In genomic region chr6:104859225-104860146, GRCh38 we compare ENCODE assay signal across 8 cellular contexts. TPM values are rescaled to one million over a fixed set of nuclear protein-coding genes. Genes with fewer than 3 reads are reported as not detected.
DNase-seq lines count a peak whose midpoint lies in the region; ATAC-seq and TF ChIP-seq lines count a peak whose summit lies in the region.

HACE1 (minus strand) TSS chr6:104859919; CDS start chr6:104859642, 277 bp downstream.

- H3K4me3 ChIP-seq in BE2C (ENCODE audit: low read depth, low read length) (peak within 1 kb of the TSS; percentile 91), colonic mucosa (peak within 1 kb of the TSS; percentile 90)

- H3K27me3 Mint-ChIP-seq in activated CD4-positive, alpha-beta T cell treated with anti-CD3 and anti-CD28 coated beads for 36 hours: peaks cover 3% of the 10 kb centered on the region

- peaks cover 3% of the 10 kb centered on the region; the same call in 1 of the 2 replicates for H3K36me3 ChIP-seq in BE2C
- no peaks in the 10 kb centered on the region for H3K36me3 ChIP-seq in colonic mucosa

- no peaks in the 10 kb centered on the region for H3K9me3 Mint-ChIP-seq in activated CD4-positive, alpha-beta T cell treated with anti-CD3 and anti-CD28 coated beads for 36 hours (ENCODE audit: low read depth)

- H3K9ac ChIP-seq in colonic mucosa (ENCODE audit: low read depth in 2 of 2, low read length in 2 of 2): peak within 1 kb of the TSS; percentile 55 to 83

- no peaks in the 10 kb centered on the region for H3K36me3 Mint-ChIP-seq in activated CD4-positive, alpha-beta T cell treated with anti-CD3 and anti-CD28 coated beads for 36 hours (ENCODE audit: low read depth)

- no peaks in the 10 kb centered on the region for H3K27me3 ChIP-seq in BE2C
- H3K27me3 ChIP-seq in colonic mucosa: no peaks in the 10 kb centered on the region

- H3K27ac ChIP-seq in colonic mucosa: peak within 1 kb of the TSS; percentile 43

- intact Hi-C loops in activated CD4-positive, alpha-beta T cell treated with anti-CD3 and anti-CD28 coated beads for 36 hours (cut with DNase I, micrococcal nuclease): loop anchor here (1.0 to 2.0 kb wide), 5 partner anchors 69 to 1466 kb away; partner anchors contain the start of genes ATG5 (in 1 of the 2) and PREP (in 1 of the 2)
- intact Hi-C loops in colonic mucosa (cut with DNase I): no loop called here

- peak within 1 kb of the TSS; percentile 90 for H3K27ac Mint-ChIP-seq in activated CD4-positive, alpha-beta T cell treated with anti-CD3 and anti-CD28 coated beads for 36 hours

- DNase-seq in BE2C: peak; percentile 95
- DNase-seq in NCI-H460 (ENCODE audit: extremely low read depth, low read depth): peak; percentile 68
- DNase-seq in activated CD4-positive, alpha-beta T cell treated with anti-CD3 and anti-CD28 coated beads for 36 hours: peak; percentile 94
- DNase-seq in colonic mucosa: peak; percentile 91
- DNase-seq in left kidney (ENCODE audit: low read depth, low spot score): peak; percentile 97
- peak; percentile 88 to 91 for DNase-seq in stimulated activated CD4-positive, alpha-beta T cell treated with anti-CD3 and anti-CD28 coated beads, Interleukin-2, amount 100 ng/mL, for 24 hours

- CTCF ChIA-PET in activated CD4-positive, alpha-beta T cell treated with anti-CD3 and anti-CD28 coated beads for 36 hours (lab: Charles Lee): interaction anchor here (0.6 to 3.3 kb wide), 5 partner anchors 11 to 480 kb away, joined by 3 to 13 read pairs (median 3); no protein-coding TSS in a partner anchor

- TF ChIP-seq POLR2A in GM19099 (IDR thresholded peaks at IDR 0.05; ENCODE audit: extremely low read depth, insufficient read length, low read depth): peak; percentile 48

- H3K9me3 ChIP-seq in BE2C (no peaks in the 10 kb centered on the region), colonic mucosa (no peaks in the 10 kb centered on the region)

- peak; percentile 99 for ATAC-seq in HG03432 (IDR thresholded peaks at IDR 0.05; ENCODE audit: unreplicated experiment)
- ATAC-seq in activated CD4-positive, alpha-beta T cell treated with anti-CD3 and anti-CD28 coated beads for 36 hours: peak; percentile 99

- POLR2A ChIA-PET in activated CD4-positive, alpha-beta T cell treated with anti-CD3 and anti-CD28 coated beads for 36 hours (lab: Charles Lee): no interaction called here

- no peak for TF ChIP-seq CTCF in BE2C (IDR thresholded peaks at IDR 0.05; ENCODE audit: low read depth, low read length)
- no peak for TF ChIP-seq CTCF in colonic mucosa (IDR thresholded peaks at IDR 0.05)

- H3K4me1 Mint-ChIP-seq in activated CD4-positive, alpha-beta T cell treated with anti-CD3 and anti-CD28 coated beads for 36 hours: peaks cover 19% of the 10 kb centered on the region

- peak within 1 kb of the TSS; percentile 90 for H3K4me3 Mint-ChIP-seq in activated CD4-positive, alpha-beta T cell treated with anti-CD3 and anti-CD28 coated beads for 36 hours

- H3K4me1 ChIP-seq in BE2C (peaks cover 3% of the 10 kb centered on the region; the same call in 1 of the 2 replicates), colonic mucosa (peaks cover 4% of the 10 kb centered on the region)

RNA-seq across cellular contexts. Expression of gene HACE1, which starts in this region (rescaled TPM):
- polyA plus RNA-seq in BE2C (2012; ENCODE audit: insufficient read depth, insufficient read length, low read depth): 8.4 TPM
- total RNA-seq in NCI-H460 (2014; rRNA removed; shearing (Covaris generic)): 6.0 and 7.1 TPM in 2 replicates
- 12.7 TPM in 2 replicates for polyA plus RNA-seq in NCI-H460 (2014; cell fraction: nucleus; rRNA removed)
- 10 to 100 TPM; 12.1 to 15.7 TPM for total RNA-seq in activated CD4-positive, alpha-beta T cell treated with anti-CD3 and anti-CD28 coated beads for 36 hours
- 1 to 10 TPM; 6.9 TPM for total RNA-seq in colonic mucosa

Comparison
In these comparisons a context has a peak if more than half of its experiments do, and no peak if none do; other contexts are left out.
1. Peak in every context shown above with its lines: DNase-seq, ATAC-seq, H3K4me3 ChIP-seq and H3K27ac ChIP-seq.